1 cellular context compared by ENCODE assay signal in the genomic region with DNA sequence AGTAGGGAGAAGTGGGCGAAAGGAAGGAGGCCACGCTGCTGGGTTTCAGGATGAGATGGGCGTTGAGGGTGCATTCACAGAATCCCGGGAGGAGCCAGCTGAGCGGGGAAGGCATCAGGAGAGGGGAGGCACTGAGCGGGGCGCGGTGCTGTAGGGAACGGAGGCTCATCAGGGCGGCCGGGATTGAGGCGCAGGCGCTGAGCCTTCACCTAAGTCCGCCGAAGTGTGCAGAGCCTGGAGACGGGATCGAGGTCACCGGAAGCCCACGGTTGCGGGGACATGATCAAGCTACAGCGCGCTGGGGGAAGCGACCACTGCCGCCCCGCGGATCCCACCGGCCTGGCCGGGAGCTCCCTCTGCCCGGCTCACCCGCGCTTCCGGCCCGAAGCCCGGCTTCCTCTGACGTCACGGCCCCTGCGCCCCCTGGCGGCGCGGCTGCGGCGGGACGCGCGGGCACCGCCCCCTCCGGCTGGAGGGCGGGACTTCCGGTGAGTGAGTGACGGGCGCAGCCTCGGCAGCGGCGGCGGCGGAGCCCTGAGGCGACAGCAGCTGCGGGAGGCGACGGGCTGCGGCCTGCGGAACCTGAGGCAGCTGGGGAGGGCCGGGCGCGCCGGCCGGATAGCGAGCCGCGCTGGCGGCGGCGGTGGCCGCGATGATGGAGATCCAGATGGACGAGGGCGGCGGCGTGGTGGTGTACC.
TF ChIP-seq lines count a peak whose summit lies in the region.

A gene with protein sequence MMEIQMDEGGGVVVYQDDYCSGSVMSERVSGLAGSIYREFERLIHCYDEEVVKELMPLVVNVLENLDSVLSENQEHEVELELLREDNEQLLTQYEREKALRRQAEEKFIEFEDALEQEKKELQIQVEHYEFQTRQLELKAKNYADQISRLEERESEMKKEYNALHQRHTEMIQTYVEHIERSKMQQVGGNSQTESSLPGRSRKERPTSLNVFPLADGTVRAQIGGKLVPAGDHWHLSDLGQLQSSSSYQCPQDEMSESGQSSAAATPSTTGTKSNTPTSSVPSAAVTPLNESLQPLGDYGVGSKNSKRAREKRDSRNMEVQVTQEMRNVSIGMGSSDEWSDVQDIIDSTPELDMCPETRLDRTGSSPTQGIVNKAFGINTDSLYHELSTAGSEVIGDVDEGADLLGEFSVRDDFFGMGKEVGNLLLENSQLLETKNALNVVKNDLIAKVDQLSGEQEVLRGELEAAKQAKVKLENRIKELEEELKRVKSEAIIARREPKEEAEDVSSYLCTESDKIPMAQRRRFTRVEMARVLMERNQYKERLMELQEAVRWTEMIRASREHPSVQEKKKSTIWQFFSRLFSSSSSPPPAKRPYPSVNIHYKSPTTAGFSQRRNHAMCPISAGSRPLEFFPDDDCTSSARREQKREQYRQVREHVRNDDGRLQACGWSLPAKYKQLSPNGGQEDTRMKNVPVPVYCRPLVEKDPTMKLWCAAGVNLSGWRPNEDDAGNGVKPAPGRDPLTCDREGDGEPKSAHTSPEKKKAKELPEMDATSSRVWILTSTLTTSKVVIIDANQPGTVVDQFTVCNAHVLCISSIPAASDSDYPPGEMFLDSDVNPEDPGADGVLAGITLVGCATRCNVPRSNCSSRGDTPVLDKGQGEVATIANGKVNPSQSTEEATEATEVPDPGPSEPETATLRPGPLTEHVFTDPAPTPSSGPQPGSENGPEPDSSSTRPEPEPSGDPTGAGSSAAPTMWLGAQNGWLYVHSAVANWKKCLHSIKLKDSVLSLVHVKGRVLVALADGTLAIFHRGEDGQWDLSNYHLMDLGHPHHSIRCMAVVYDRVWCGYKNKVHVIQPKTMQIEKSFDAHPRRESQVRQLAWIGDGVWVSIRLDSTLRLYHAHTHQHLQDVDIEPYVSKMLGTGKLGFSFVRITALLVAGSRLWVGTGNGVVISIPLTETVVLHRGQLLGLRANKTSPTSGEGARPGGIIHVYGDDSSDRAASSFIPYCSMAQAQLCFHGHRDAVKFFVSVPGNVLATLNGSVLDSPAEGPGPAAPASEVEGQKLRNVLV (N-terminal part only) (plus strand): TSS at position 508 of the 698 bp plus-strand sequence. CDS start 145 bp downstream, at position 653.

TF ChIP-seq in HepG2, 621 proteins besides CTCF, POLR2A, EP300 and RAD21 (continued from another document and continues in another):
- TF ChIP-seq ARID2 (CRISPR knock-in tag; IDR thresholded peaks at IDR 0.05; ENCODE audit: borderline replicate concordance) (no peak), ZNF546 (CRISPR knock-in tag; conservative IDR thresholded peaks at IDR 0.05) (0 out of 2 replicates have a peak, but pooled peaks have one; percentile 77), ZBTB3 (CRISPR knock-in tag; IDR thresholded peaks at IDR 0.05; ENCODE audit: borderline replicate concordance, low read depth) (no peak), RORA (CRISPR knock-in tag; IDR thresholded peaks at IDR 0.05) (no peak), ZNF264 (CRISPR knock-in tag; IDR thresholded peaks at IDR 0.05) (peak; percentile 82), ADNP (CRISPR knock-in tag; IDR thresholded peaks at IDR 0.05) (no peak), KLF6 (CRISPR knock-in tag; IDR thresholded peaks at IDR 0.05) (peak; percentile 61; the same call in 1 of the 2 replicates), SMAD9 (CRISPR knock-in tag; IDR thresholded peaks at IDR 0.05) (no peak), MAF1 (CRISPR knock-in tag; IDR thresholded peaks at IDR 0.05; ENCODE audit: borderline replicate concordance) (peak; percentile 94), ZBTB1 (CRISPR knock-in tag; IDR thresholded peaks at IDR 0.05; ENCODE audit: borderline replicate concordance) (no peak), MAFG (CRISPR knock-in tag; IDR thresholded peaks at IDR 0.05) (0 out of 2 replicates have a peak, but pooled peaks have one; percentile 22), U2AF1 (optimal IDR thresholded peaks at IDR 0.05; ENCODE audit: low read depth, low read length) (no peak), ZNF775 (CRISPR knock-in tag; IDR thresholded peaks at IDR 0.05; ENCODE audit: borderline replicate concordance) (no peak), GLI4 (CRISPR knock-in tag; IDR thresholded peaks at IDR 0.05; ENCODE audit: borderline replicate concordance) (no peak), SALL1 (CRISPR knock-in tag; IDR thresholded peaks at IDR 0.05) (peak; percentile 84), ZBTB8A (CRISPR knock-in tag; IDR thresholded peaks at IDR 0.05; ENCODE audit: borderline replicate concordance, low read depth) (no peak), ZNF451 (CRISPR knock-in tag; IDR thresholded peaks at IDR 0.05) (peak; percentile 76), TCF7 (IDR thresholded peaks at IDR 0.05; ENCODE audit: low read depth) (no peak), NFKBIZ (CRISPR knock-in tag; IDR thresholded peaks at IDR 0.05) (no peak), KAT7 (CRISPR knock-in tag; IDR thresholded peaks at IDR 0.05; ENCODE audit: borderline replicate concordance) (peak; percentile 55; the same call in 1 of the 2 replicates), ZBTB42 (CRISPR knock-in tag; IDR thresholded peaks at IDR 0.05) (0 out of 2 replicates have a peak, but pooled peaks have one; percentile 38)
- TF ChIP-seq, protein P1, sequence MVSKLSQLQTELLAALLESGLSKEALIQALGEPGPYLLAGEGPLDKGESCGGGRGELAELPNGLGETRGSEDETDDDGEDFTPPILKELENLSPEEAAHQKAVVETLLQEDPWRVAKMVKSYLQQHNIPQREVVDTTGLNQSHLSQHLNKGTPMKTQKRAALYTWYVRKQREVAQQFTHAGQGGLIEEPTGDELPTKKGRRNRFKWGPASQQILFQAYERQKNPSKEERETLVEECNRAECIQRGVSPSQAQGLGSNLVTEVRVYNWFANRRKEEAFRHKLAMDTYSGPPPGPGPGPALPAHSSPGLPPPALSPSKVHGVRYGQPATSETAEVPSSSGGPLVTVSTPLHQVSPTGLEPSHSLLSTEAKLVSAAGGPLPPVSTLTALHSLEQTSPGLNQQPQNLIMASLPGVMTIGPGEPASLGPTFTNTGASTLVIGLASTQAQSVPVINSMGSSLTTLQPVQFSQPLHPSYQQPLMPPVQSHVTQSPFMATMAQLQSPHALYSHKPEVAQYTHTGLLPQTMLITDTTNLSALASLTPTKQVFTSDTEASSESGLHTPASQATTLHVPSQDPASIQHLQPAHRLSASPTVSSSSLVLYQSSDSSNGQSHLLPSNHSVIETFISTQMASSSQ (IDR thresholded peaks at IDR 0.05; ENCODE audit: low read depth) = no peak; the same call in 1 of the 2 replicates
- TF ChIP-seq, protein P1 (CRISPR knock-in tag; IDR thresholded peaks at IDR 0.05; ENCODE audit: borderline replicate concordance) = peak; percentile 60
- TF ChIP-seq, protein P2, sequence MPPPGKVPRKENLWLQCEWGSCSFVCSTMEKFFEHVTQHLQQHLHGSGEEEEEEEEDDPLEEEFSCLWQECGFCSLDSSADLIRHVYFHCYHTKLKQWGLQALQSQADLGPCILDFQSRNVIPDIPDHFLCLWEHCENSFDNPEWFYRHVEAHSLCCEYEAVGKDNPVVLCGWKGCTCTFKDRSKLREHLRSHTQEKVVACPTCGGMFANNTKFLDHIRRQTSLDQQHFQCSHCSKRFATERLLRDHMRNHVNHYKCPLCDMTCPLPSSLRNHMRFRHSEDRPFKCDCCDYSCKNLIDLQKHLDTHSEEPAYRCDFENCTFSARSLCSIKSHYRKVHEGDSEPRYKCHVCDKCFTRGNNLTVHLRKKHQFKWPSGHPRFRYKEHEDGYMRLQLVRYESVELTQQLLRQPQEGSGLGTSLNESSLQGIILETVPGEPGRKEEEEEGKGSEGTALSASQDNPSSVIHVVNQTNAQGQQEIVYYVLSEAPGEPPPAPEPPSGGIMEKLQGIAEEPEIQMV (CRISPR knock-in tag; IDR thresholded peaks at IDR 0.05; ENCODE audit: low read depth) = peak; percentile 41; the same call in 1 of the 2 replicates
- TF ChIP-seq, protein P3, sequence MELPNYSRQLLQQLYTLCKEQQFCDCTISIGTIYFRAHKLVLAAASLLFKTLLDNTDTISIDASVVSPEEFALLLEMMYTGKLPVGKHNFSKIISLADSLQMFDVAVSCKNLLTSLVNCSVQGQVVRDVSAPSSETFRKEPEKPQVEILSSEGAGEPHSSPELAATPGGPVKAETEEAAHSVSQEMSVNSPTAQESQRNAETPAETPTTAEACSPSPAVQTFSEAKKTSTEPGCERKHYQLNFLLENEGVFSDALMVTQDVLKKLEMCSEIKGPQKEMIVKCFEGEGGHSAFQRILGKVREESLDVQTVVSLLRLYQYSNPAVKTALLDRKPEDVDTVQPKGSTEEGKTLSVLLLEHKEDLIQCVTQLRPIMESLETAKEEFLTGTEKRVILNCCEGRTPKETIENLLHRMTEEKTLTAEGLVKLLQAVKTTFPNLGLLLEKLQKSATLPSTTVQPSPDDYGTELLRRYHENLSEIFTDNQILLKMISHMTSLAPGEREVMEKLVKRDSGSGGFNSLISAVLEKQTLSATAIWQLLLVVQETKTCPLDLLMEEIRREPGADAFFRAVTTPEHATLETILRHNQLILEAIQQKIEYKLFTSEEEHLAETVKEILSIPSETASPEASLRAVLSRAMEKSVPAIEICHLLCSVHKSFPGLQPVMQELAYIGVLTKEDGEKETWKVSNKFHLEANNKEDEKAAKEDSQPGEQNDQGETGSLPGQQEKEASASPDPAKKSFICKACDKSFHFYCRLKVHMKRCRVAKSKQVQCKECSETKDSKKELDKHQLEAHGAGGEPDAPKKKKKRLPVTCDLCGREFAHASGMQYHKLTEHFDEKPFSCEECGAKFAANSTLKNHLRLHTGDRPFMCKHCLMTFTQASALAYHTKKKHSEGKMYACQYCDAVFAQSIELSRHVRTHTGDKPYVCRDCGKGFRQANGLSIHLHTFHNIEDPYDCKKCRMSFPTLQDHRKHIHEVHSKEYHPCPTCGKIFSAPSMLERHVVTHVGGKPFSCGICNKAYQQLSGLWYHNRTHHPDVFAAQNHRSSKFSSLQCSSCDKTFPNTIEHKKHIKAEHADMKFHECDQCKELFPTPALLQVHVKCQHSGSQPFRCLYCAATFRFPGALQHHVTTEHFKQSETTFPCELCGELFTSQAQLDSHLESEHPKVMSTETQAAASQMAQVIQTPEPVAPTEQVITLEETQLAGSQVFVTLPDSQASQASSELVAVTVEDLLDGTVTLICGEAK (IDR thresholded peaks at IDR 0.05) = no peak
- TF ChIP-seq, protein P3 (CRISPR knock-in tag; IDR thresholded peaks at IDR 0.05) = peak; percentile 25; the same call in 1 of the 2 replicates
- TF ChIP-seq, protein P4, sequence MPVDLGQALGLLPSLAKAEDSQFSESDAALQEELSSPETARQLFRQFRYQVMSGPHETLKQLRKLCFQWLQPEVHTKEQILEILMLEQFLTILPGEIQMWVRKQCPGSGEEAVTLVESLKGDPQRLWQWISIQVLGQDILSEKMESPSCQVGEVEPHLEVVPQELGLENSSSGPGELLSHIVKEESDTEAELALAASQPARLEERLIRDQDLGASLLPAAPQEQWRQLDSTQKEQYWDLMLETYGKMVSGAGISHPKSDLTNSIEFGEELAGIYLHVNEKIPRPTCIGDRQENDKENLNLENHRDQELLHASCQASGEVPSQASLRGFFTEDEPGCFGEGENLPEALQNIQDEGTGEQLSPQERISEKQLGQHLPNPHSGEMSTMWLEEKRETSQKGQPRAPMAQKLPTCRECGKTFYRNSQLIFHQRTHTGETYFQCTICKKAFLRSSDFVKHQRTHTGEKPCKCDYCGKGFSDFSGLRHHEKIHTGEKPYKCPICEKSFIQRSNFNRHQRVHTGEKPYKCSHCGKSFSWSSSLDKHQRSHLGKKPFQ (CRISPR knock-in tag; IDR thresholded peaks at IDR 0.05; ENCODE audit: insufficient replicate concordance) = peak; percentile 75
- TF ChIP-seq, protein P5, sequence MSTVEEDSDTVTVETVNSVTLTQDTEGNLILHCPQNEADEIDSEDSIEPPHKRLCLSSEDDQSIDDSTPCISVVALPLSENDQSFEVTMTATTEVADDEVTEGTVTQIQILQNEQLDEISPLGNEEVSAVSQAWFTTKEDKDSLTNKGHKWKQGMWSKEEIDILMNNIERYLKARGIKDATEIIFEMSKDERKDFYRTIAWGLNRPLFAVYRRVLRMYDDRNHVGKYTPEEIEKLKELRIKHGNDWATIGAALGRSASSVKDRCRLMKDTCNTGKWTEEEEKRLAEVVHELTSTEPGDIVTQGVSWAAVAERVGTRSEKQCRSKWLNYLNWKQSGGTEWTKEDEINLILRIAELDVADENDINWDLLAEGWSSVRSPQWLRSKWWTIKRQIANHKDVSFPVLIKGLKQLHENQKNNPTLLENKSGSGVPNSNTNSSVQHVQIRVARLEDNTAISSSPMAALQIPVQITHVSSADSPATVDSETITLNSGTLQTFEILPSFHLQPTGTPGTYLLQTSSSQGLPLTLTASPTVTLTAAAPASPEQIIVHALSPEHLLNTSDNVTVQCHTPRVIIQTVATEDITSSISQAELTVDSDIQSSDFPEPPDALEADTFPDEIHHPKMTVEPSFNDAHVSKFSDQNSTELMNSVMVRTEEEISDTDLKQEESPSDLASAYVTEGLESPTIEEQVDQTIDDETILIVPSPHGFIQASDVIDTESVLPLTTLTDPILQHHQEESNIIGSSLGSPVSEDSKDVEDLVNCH (CRISPR knock-in tag; IDR thresholded peaks at IDR 0.05) = no peak
